1 cellular context compared by ENCODE assay signal in genomic region chr2:85888745-85889647, GRCh38.
TF ChIP-seq lines count a peak whose summit lies in the region.

ST3GAL5 (minus strand) TSS chr2:85888990; CDS start chr2:85888905, 85 bp downstream.

TF ChIP-seq in HepG2, 621 proteins besides CTCF, POLR2A, EP300 and RAD21 (continued from another document and continues in another):
- TF ChIP-seq HOXA5 (CRISPR knock-in tag; IDR thresholded peaks at IDR 0.05) (peak; percentile 89), ZNF513 (CRISPR knock-in tag; conservative IDR thresholded peaks at IDR 0.05) (no peak), ZNF326 (CRISPR knock-in tag; IDR thresholded peaks at IDR 0.05; ENCODE audit: borderline replicate concordance) (no peak), ZKSCAN1 (IDR thresholded peaks at IDR 0.05; ENCODE audit: low read length) (peak; percentile 15; the same call in 1 of the 2 replicates), NFE2L2 (IDR thresholded peaks at IDR 0.05; ENCODE audit: low read length) (no peak), ZNF451 (CRISPR knock-in tag; IDR thresholded peaks at IDR 0.05) (no peak), TGIF2 (CRISPR knock-in tag; IDR thresholded peaks at IDR 0.05) (no peak), ZSCAN31 (CRISPR knock-in tag; IDR thresholded peaks at IDR 0.05; ENCODE audit: low read depth) (0 out of 2 replicates have a peak, but pooled peaks have one; percentile 16), IKZF4 (CRISPR knock-in tag; IDR thresholded peaks at IDR 0.05; ENCODE audit: borderline replicate concordance, low read depth, not compliant biosample characterization) (peak; percentile 13), ZNF24 (IDR thresholded peaks at IDR 0.05) (no peak), GZF1 (CRISPR knock-in tag; IDR thresholded peaks at IDR 0.05) (no peak), FOXJ3 (CRISPR knock-in tag; IDR thresholded peaks at IDR 0.05; ENCODE audit: borderline replicate concordance) (no peak; the same call in 1 of the 2 replicates), ZFP36L1 (CRISPR knock-in tag; IDR thresholded peaks at IDR 0.05) (0 out of 2 replicates have a peak, but pooled peaks have one; percentile 25), IRX3 (CRISPR knock-in tag; IDR thresholded peaks at IDR 0.05; ENCODE audit: borderline replicate concordance, low read depth) (no peak), ZNF83 (CRISPR knock-in tag; IDR thresholded peaks at IDR 0.05; ENCODE audit: borderline replicate concordance) (no peak), SETDB1 (CRISPR knock-in tag; IDR thresholded peaks at IDR 0.05; ENCODE audit: borderline replicate concordance) (no peak), ATM (IDR thresholded peaks at IDR 0.05; ENCODE audit: borderline replicate concordance) (no peak), KDM5B (CRISPR knock-in tag; IDR thresholded peaks at IDR 0.05; ENCODE audit: borderline replicate concordance) (peak; percentile 26; the same call in 1 of the 2 replicates), SAFB2 (CRISPR knock-in tag; IDR thresholded peaks at IDR 0.05; ENCODE audit: borderline replicate concordance, low read depth) (no peak), MAFK (conservative IDR thresholded peaks at IDR 0.05 in 1 of 2, IDR thresholded peaks at IDR 0.05 in 1 of 2; ENCODE audit: low read length in 2 of 2) (no peak), ZNF777 (CRISPR knock-in tag; IDR thresholded peaks at IDR 0.05) (peak; percentile 10; the same call in 1 of the 2 replicates), DNMT1 (CRISPR knock-in tag; IDR thresholded peaks at IDR 0.05) (no peak), JUND (CRISPR knock-in tag; IDR thresholded peaks at IDR 0.05) (no peak), ZNF430 (CRISPR knock-in tag; IDR thresholded peaks at IDR 0.05) (no peak), ZNF546 (CRISPR knock-in tag; conservative IDR thresholded peaks at IDR 0.05) (no peak), ZNF317 (CRISPR knock-in tag; IDR thresholded peaks at IDR 0.05) (no peak), HNRNPK (IDR thresholded peaks at IDR 0.05; ENCODE audit: low read depth, low read length, poor library complexity, severe bottlenecking) (no peak), NFIC (IDR thresholded peaks at IDR 0.05; ENCODE audit: low read length) (no peak), TMF1 (CRISPR knock-in tag; IDR thresholded peaks at IDR 0.05; ENCODE audit: low read depth) (no peak; the same call in 1 of the 2 replicates), THRA (CRISPR knock-in tag; IDR thresholded peaks at IDR 0.05; ENCODE audit: borderline replicate concordance) (no peak), MIER3 (CRISPR knock-in tag; IDR thresholded peaks at IDR 0.05; ENCODE audit: borderline replicate concordance) (peak; percentile 54; the same call in 1 of the 2 replicates), ZNF260 (CRISPR knock-in tag; IDR thresholded peaks at IDR 0.05; ENCODE audit: borderline replicate concordance, low read depth) (no peak), ZBTB20 (CRISPR knock-in tag; IDR thresholded peaks at IDR 0.05; ENCODE audit: borderline replicate concordance, low read depth) (no peak), ZSCAN20 (CRISPR knock-in tag; IDR thresholded peaks at IDR 0.05; ENCODE audit: borderline replicate concordance) (0 out of 2 replicates have a peak, but pooled peaks have one; percentile 58), STAG1 (CRISPR knock-in tag; IDR thresholded peaks at IDR 0.05) (peak; percentile 37), CBFB (CRISPR knock-in tag; IDR thresholded peaks at IDR 0.05) (peak; percentile 80), GABPA (IDR thresholded peaks at IDR 0.05; ENCODE audit: low read depth, low read length) (no peak), GABPA (CRISPR knock-in tag; IDR thresholded peaks at IDR 0.05; ENCODE audit: low read depth) (peak; percentile 43; the same call in 1 of the 2 replicates), MTA1 (CRISPR knock-in tag; IDR thresholded peaks at IDR 0.05; ENCODE audit: borderline replicate concordance) (no peak; the same call in 1 of the 2 replicates), SRSF4 (IDR thresholded peaks at IDR 0.05; ENCODE audit: low read depth, low read length, poor library complexity, severe bottlenecking) (no peak), CENPT (CRISPR knock-in tag; IDR thresholded peaks at IDR 0.05; ENCODE audit: low read depth) (no peak), PPARG (CRISPR knock-in tag; conservative IDR thresholded peaks at IDR 0.05) (peak; percentile 30; the same call in 1 of the 2 replicates), HOXA3 (CRISPR knock-in tag; IDR thresholded peaks at IDR 0.05) (peak; percentile 66), ZBTB49 (CRISPR knock-in tag; IDR thresholded peaks at IDR 0.05; ENCODE audit: borderline replicate concordance) (no peak), TEAD2 (CRISPR knock-in tag; IDR thresholded peaks at IDR 0.05) (no peak), BCL3 (CRISPR knock-in tag; IDR thresholded peaks at IDR 0.05) (0 out of 2 replicates have a peak, but pooled peaks have one; percentile 38), MTF2 (CRISPR knock-in tag; IDR thresholded peaks at IDR 0.05; ENCODE audit: borderline replicate concordance) (0 out of 2 replicates have a peak, but pooled peaks have one; percentile 87), SRF (IDR thresholded peaks at IDR 0.05; ENCODE audit: low read depth, low read length) (no peak), RBM39 (IDR thresholded peaks at IDR 0.05; ENCODE audit: low read depth, low read length, poor library complexity, severe bottlenecking) (peak; percentile 47), ZSCAN30 (CRISPR knock-in tag; IDR thresholded peaks at IDR 0.05) (no peak), LRRFIP1 (CRISPR knock-in tag; conservative IDR thresholded peaks at IDR 0.05) (no peak), NFYC (CRISPR knock-in tag; IDR thresholded peaks at IDR 0.05) (peak; percentile 84), EHMT2 (IDR thresholded peaks at IDR 0.05; ENCODE audit: borderline replicate concordance, low read depth, low read length) (no peak), MXI1 (IDR thresholded peaks at IDR 0.05; ENCODE audit: borderline replicate concordance, low read depth, low read length) (no peak), ZNF772 (CRISPR knock-in tag; IDR thresholded peaks at IDR 0.05) (no peak), ZNF136 (CRISPR knock-in tag; IDR thresholded peaks at IDR 0.05; ENCODE audit: low read depth) (no peak)
- TF ChIP-seq, protein P1, sequence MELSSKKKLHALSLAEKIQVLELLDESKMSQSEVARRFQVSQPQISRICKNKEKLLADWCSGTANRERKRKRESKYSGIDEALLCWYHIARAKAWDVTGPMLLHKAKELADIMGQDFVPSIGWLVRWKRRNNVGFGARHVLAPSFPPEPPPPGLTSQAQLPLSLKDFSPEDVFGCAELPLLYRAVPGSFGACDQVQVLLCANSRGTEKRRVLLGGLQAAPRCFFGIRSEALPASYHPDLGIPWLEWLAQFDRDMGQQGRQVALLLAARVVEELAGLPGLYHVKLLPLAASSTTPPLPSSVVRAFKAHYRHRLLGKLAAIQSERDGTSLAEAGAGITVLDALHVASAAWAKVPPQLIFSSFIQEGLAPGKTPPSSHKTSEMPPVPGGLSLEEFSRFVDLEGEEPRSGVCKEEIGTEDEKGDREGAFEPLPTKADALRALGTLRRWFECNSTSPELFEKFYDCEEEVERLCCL (CRISPR knock-in tag; IDR thresholded peaks at IDR 0.05; ENCODE audit: borderline replicate concordance), result no peak
- TF ChIP-seq, protein P2, sequence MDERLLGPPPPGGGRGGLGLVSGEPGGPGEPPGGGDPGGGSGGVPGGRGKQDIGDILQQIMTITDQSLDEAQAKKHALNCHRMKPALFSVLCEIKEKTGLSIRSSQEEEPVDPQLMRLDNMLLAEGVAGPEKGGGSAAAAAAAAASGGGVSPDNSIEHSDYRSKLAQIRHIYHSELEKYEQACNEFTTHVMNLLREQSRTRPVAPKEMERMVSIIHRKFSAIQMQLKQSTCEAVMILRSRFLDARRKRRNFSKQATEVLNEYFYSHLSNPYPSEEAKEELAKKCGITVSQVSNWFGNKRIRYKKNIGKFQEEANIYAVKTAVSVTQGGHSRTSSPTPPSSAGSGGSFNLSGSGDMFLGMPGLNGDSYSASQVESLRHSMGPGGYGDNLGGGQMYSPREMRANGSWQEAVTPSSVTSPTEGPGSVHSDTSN (CRISPR knock-in tag; IDR thresholded peaks at IDR 0.05), result no peak
- TF ChIP-seq, protein P3, sequence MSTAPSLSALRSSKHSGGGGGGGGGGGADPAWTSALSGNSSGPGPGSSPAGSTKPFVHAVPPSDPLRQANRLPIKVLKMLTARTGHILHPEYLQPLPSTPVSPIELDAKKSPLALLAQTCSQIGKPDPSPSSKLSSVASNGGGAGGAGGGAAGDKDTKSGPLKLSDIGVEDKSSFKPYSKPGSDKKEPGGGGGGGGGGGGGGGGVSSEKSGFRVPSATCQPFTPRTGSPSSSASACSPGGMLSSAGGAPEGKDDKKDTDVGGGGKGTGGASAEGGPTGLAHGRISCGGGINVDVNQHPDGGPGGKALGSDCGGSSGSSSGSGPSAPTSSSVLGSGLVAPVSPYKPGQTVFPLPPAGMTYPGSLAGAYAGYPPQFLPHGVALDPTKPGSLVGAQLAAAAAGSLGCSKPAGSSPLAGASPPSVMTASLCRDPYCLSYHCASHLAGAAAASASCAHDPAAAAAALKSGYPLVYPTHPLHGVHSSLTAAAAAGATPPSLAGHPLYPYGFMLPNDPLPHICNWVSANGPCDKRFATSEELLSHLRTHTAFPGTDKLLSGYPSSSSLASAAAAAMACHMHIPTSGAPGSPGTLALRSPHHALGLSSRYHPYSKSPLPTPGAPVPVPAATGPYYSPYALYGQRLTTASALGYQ (CRISPR knock-in tag; IDR thresholded peaks at IDR 0.05), result peak; percentile 52; the same call in 1 of the 2 replicates
- TF ChIP-seq, protein P4, sequence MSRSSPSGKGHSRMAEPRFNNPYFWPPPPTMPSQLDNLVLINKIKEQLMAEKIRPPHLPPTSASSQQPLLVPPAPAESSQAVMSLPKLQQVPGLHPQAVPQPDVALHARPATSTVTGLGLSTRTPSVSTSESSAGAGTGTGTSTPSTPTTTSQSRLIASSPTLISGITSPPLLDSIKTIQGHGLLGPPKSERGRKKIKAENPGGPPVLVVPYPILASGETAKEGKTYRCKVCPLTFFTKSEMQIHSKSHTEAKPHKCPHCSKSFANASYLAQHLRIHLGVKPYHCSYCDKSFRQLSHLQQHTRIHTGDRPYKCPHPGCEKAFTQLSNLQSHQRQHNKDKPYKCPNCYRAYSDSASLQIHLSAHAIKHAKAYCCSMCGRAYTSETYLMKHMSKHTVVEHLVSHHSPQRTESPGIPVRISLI (CRISPR knock-in tag; IDR thresholded peaks at IDR 0.05; ENCODE audit: borderline replicate concordance), result no peak
